10 cellular contexts compared by ENCODE assay signal in the genomic region with DNA sequence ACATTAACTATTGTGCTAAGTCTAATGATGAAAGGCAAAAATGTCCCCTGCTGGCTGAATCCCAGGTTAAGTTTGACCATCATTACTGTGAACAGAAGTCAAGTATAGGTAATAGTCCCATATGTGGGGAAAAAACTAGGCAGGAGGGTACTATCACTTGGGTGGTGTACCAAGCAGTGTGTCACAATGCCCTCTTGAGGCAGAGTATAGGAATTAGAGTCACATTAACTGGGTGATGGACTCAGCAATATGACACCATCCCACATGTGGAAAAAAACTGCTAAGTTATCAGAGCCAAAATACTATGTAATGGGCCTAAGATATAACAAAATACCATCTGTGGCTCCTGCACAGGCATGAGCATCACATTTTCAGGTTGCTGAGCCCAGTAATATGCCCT.
A peak's percentile ranks its signal among the peaks of the same experiment; 100 is the strongest.
DNase-seq lines count a peak whose midpoint lies in the region; ATAC-seq and TF ChIP-seq lines count a peak whose summit lies in the region.
"Had no signal": no experiment of that assay in that cellular context is flagged by ENCODE, and none has a peak within 500 bp of the region (broad histone marks: within the 10 kb centered on the region; RNA-seq: fewer than 3 reads in every experiment).

No MANE protein-coding gene starts in this region.

- no peak overlapping the region for H2AFZ ChIP-seq in Karpas-422 (ENCODE audit: low read length)

- H3K9me2 ChIP-seq in Karpas-422 (replicated peaks; ENCODE audit: insufficient read depth, low read length) = no peaks in the 10 kb centered on the region

- H3K4me1 Mint-ChIP-seq in activated B cell treated with CpG ODN at 0.5 μM for 24 hours = no peaks in the 10 kb centered on the region
- H3K4me1 Mint-ChIP-seq: activated naive CD4-positive, alpha-beta T cell treated with anti-CD3 and anti-CD28 coated beads, Interleukin-2, amount 50 U/mL, for 24 hours had no signal

- H3K4me3 ChIP-seq in Karpas-422 (ENCODE audit: low read length) = no peak overlapping the region

- no peak overlapping the region for H3K27ac Mint-ChIP-seq in activated B cell treated with CpG ODN at 0.5 μM for 24 hours
- H3K27ac Mint-ChIP-seq: activated naive CD4-positive, alpha-beta T cell treated with anti-CD3 and anti-CD28 coated beads, Interleukin-2, amount 50 U/mL, for 24 hours had no signal

- H3K27me3 ChIP-seq in Karpas-422 (ENCODE audit: low read length) = no peaks in the 10 kb centered on the region

- no peak overlapping the region for H3K9ac ChIP-seq in Karpas-422 (ENCODE audit: low read length)

- H3K27me3 Mint-ChIP-seq in activated B cell treated with CpG ODN at 0.5 μM for 24 hours = no peaks in the 10 kb centered on the region
- H3K27me3 Mint-ChIP-seq: activated naive CD4-positive, alpha-beta T cell treated with anti-CD3 and anti-CD28 coated beads, Interleukin-2, amount 50 U/mL, for 24 hours had no signal

- no peaks in the 10 kb centered on the region for H3K36me3 Mint-ChIP-seq in activated B cell treated with CpG ODN at 0.5 μM for 24 hours (ENCODE audit: low read depth)
- H3K36me3 Mint-ChIP-seq: activated naive CD4-positive, alpha-beta T cell treated with anti-CD3 and anti-CD28 coated beads, Interleukin-2, amount 50 U/mL, for 24 hours had no signal

- H3K79me2 ChIP-seq in Karpas-422 (ENCODE audit: low read length) = no peaks in the 10 kb centered on the region

- no peak for TF ChIP-seq CTCF in activated B cell treated with CpG ODN at 0.5 μM for 24 hours (IDR thresholded peaks at IDR 0.05)

- CTCF ChIA-PET in activated B cell treated with CpG ODN at 0.5 μM for 24 hours (lab: Charles Lee) = interaction anchor here (0.9 to 1.0 kb wide), 3 partner anchors 523 to 671 kb away, joined by 3 to 6 read pairs (median 4); no protein-coding TSS in a partner anchor

- no peaks in the 10 kb centered on the region for H3K36me3 ChIP-seq in Karpas-422 (ENCODE audit: insufficient read depth, low read length)

- no peaks in the 10 kb centered on the region for H3K9me3 Mint-ChIP-seq in activated B cell treated with CpG ODN at 0.5 μM for 24 hours
- H3K9me3 Mint-ChIP-seq: activated naive CD4-positive, alpha-beta T cell treated with anti-CD3 and anti-CD28 coated beads, Interleukin-2, amount 50 U/mL, for 24 hours had no signal

- H3K4me1 ChIP-seq in Karpas-422 (ENCODE audit: low read length) = no peaks in the 10 kb centered on the region

- DNase-seq in EL = peak; percentile 44
- no peak for DNase-seq in activated B cell treated with CpG ODN at 0.5 μM for 24 hours
- DNase-seq in myocyte (ENCODE audit: low read depth) = peak; percentile 64
- DNase-seq in T-helper 9 cell = no peak
- no peak for DNase-seq in Karpas-422
- DNase-seq: activated CD4-positive, alpha-beta T cell treated with anti-CD3 and anti-CD28 coated beads for 4 hours had no signal

- ATAC-seq in HG02623 (IDR thresholded peaks at IDR 0.05; ENCODE audit: unreplicated experiment) = peak; percentile 74
- ATAC-seq in activated B cell treated with CpG ODN at 0.5 μM for 24 hours (ENCODE audit: low read depth) = peak; percentile 57
- ATAC-seq in HG03354 (IDR thresholded peaks at IDR 0.05; ENCODE audit: poor library complexity, severe bottlenecking, unreplicated experiment) = no peak
- ATAC-seq: Panc1 had no signal

- H3K27ac ChIP-seq in Karpas-422 (ENCODE audit: low read length) = no peak overlapping the region

- no peak overlapping the region for H3K4me3 Mint-ChIP-seq in activated B cell treated with CpG ODN at 0.5 μM for 24 hours
- H3K4me3 Mint-ChIP-seq: activated naive CD4-positive, alpha-beta T cell treated with anti-CD3 and anti-CD28 coated beads, Interleukin-2, amount 50 U/mL, for 24 hours had no signal

- H4K20me1 ChIP-seq in Karpas-422 (ENCODE audit: insufficient read depth, low read depth, low read length) = no peaks in the 10 kb centered on the region

- intact Hi-C loops in activated B cell treated with CpG ODN at 0.5 μM for 24 hours (cut with micrococcal nuclease) = loop anchor here (1.0 to 10.0 kb wide), 4 partner anchors 55 to 909 kb away; no protein-coding TSS in a partner anchor

- H3K4me2 ChIP-seq in Karpas-422 (ENCODE audit: low read depth, low read length, poor library complexity, severe bottlenecking) = no peak overlapping the region

- POLR2A ChIA-PET in activated B cell treated with CpG ODN at 0.5 μM for 24 hours (lab: Charles Lee) = no interaction called here

- no peaks in the 10 kb centered on the region for H3K9me3 ChIP-seq in Karpas-422 (ENCODE audit: low read length)

Comparison
In these comparisons a context has a peak if more than half of its experiments do, and no peak if none do; other contexts are left out.
1. DNase-seq: peak in EL (single experiment) and myocyte (single experiment); none in activated B cell treated with CpG ODN at 0.5 μM for 24 hours (single experiment), T-helper 9 cell (single experiment) and Karpas-422 (single experiment).